ENCODE assay signal across 10 cellular contexts in the genomic region with DNA sequence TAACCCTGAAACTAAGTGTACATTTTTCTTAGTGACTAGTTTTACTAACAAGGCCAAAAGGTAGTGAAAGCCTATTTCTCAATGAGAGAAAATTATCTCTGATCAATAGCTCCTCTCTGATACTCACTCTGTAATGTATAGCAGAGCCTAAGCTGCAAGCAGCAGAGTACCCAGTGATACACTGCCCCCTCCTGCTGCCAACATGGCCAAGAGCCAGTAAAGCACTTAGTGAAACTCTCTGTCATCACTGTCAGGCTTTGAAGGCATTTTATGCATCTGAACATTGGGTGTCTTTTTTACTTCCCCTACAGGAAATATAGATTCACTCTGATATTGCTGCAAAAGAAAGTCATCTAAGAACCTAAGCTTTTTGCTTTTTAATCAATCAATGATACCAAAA.
DNase-seq lines count a peak whose midpoint lies in the region; ATAC-seq, FAIRE-seq and TF ChIP-seq lines count a peak whose summit lies in the region.
"Had no signal": no experiment of that assay in that cellular context is flagged by ENCODE, and none has a peak within 500 bp of the region (broad histone marks: within the 10 kb centered on the region; RNA-seq: fewer than 3 reads in every experiment).

No MANE protein-coding gene starts in this region.

- H3K36me3 Mint-ChIP-seq in endodermal cell (ENCODE audit: low read depth), result no peaks in the 10 kb centered on the region

- no peaks in the 10 kb centered on the region for H3K27me3 Mint-ChIP-seq in endodermal cell (ENCODE audit: insufficient read depth)

- peak; percentile 54 for DNase-seq in NCI-H1092 treated with DMSO at 0.1 percent for 48 hours (lab: John Stamatoyannopoulos, UW)
- DNase-seq in NCI-H510A treated with DMSO at 0.1 percent for 48 hours (lab: John Stamatoyannopoulos, UW), result peak; percentile 59
- DNase-seq in endodermal cell, result peak; percentile 63
- peak; percentile 1 for DNase-seq in small intestine
- no peak for DNase-seq in MG63
- no peak for DNase-seq in GOT3 (lab: John Stamatoyannopoulos, UW)
- DNase-seq: effector CD8-positive, alpha-beta T cell; upper lobe of left lung had no signal

- H3K9me3 Mint-ChIP-seq in endodermal cell, result no peaks in the 10 kb centered on the region

- TF ChIP-seq CTCF in endodermal cell (conservative IDR thresholded peaks at IDR 0.05), result peak; percentile 69

- H3K36me3 ChIP-seq in endodermal cell (ENCODE audit: control insufficient read depth, insufficient read depth, low read length) (no peaks in the 10 kb centered on the region), small intestine (ENCODE audit: control insufficient read depth in 2 of 2, insufficient read depth in 2 of 2, low read length in 2 of 2) (no peaks in the 10 kb centered on the region), MG63 (no peaks in the 10 kb centered on the region)
- H3K36me3 ChIP-seq: upper lobe of left lung had no signal

- ATAC-seq in HG03039 (IDR thresholded peaks at IDR 0.05; ENCODE audit: unreplicated experiment), result no peak

- H3K9me3 ChIP-seq in endodermal cell (ENCODE audit: control insufficient read depth, low read length), result no peaks in the 10 kb centered on the region
- no peaks in the 10 kb centered on the region for H3K9me3 ChIP-seq in small intestine (ENCODE audit: control insufficient read depth, low read depth)
- no peaks in the 10 kb centered on the region for H3K9me3 ChIP-seq in MG63
- H3K9me3 ChIP-seq: upper lobe of left lung had no signal

- H3K4me1 ChIP-seq in endodermal cell (ENCODE audit: control insufficient read depth, insufficient read depth, low read length), result no peaks in the 10 kb centered on the region
- no peaks in the 10 kb centered on the region for H3K4me1 ChIP-seq in small intestine (ENCODE audit: control insufficient read depth in 2 of 2, insufficient read depth in 1 of 2, low read depth in 1 of 2, low read length in 1 of 2)
- H3K4me1 ChIP-seq: upper lobe of left lung had no signal

- H3K27ac ChIP-seq in endodermal cell (ENCODE audit: low read depth, low read length) (no peak overlapping the region), small intestine (ENCODE audit: low read depth in 1 of 2, low read length in 1 of 2) (no peak overlapping the region)
- H3K27ac ChIP-seq: upper lobe of left lung had no signal

- H3K4me3 Mint-ChIP-seq in endodermal cell, result no peak overlapping the region

- no peaks in the 10 kb centered on the region for H3K4me1 Mint-ChIP-seq in endodermal cell

- H3K4me3 ChIP-seq in endodermal cell (ENCODE audit: low read length), result no peak overlapping the region
- H3K4me3 ChIP-seq in small intestine (ENCODE audit: low read depth in 1 of 2, low read length in 2 of 2), result no peak overlapping the region
- H3K4me3 ChIP-seq in MG63, result no peak overlapping the region
- H3K4me3 ChIP-seq: upper lobe of left lung had no signal

- H3K9ac ChIP-seq in endodermal cell (ENCODE audit: extremely low read depth, low read length, poor library complexity, severe bottlenecking), result no peak overlapping the region

- no peak for FAIRE-seq in small intestine (lab: Jason Lieb, UNC)
- FAIRE-seq: HTR-8/SVneo had no signal

- no peak overlapping the region for H3K27ac Mint-ChIP-seq in endodermal cell

- no peaks in the 10 kb centered on the region for H3K27me3 ChIP-seq in endodermal cell (ENCODE audit: control insufficient read depth, insufficient read depth, low read length, poor library complexity, severe bottlenecking)
- no peaks in the 10 kb centered on the region for H3K27me3 ChIP-seq in small intestine (ENCODE audit: control insufficient read depth in 2 of 2, insufficient read depth in 2 of 2, low read length in 2 of 2)
- H3K27me3 ChIP-seq in MG63, result no peaks in the 10 kb centered on the region
- H3K27me3 ChIP-seq: upper lobe of left lung had no signal

Comparison
In these comparisons a context has a peak if more than half of its experiments do, and no peak if none do; other contexts are left out.
1. DNase-seq: peak in NCI-H1092 treated with DMSO at 0.1 percent for 48 hours (single experiment), NCI-H510A treated with DMSO at 0.1 percent for 48 hours (single experiment), endodermal cell (single experiment) and small intestine (single experiment); none in MG63 (single experiment) and GOT3 (single experiment).